In the genomic region with DNA sequence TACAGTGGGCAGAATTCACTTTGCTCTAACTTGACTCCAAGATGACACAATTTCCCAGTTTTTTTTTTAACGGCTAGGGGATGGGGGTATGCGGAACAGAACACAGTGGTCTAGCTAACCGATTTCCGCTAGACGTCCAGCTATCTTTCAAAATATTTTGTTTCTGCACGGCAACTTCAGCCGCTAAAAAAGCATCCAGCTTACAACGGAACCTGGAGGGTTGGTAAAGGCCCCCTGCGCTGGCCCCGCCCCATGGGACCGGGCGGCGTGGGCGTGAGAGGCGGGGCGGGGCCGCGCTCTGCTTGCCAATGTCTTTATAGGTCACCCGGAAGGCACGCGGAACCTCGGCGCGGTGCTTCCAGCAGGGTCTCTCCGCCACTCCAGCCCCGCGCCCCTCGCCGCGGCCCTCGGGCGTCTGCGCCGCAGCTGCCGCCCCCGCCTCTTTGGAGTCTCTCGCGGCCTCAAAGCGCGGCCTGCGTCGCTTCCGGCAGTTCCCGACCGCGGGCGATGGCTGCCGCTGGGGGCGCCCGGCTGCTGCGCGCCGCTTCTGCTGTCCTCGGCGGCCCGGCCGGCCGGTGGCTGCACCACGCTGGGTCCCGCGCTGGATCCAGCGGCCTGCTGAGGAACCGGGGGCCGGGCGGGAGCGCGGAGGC, we compare ENCODE assay signal across 8 cellular contexts. TPM values are rescaled to one million over a fixed set of nuclear protein-coding genes. Genes with fewer than 3 reads are reported as not detected.
DNase-seq lines count a peak whose midpoint lies in the region; ATAC-seq and TF ChIP-seq lines count a peak whose summit lies in the region.

A gene with protein sequence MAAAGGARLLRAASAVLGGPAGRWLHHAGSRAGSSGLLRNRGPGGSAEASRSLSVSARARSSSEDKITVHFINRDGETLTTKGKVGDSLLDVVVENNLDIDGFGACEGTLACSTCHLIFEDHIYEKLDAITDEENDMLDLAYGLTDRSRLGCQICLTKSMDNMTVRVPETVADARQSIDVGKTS (plus strand): TSS at position 335 of the 653 bp plus-strand sequence. CDS start 173 bp downstream, at position 508.

- peak; percentile 73 for ATAC-seq in GM19468 (IDR thresholded peaks at IDR 0.05; ENCODE audit: extremely low read depth, unreplicated experiment)
- ATAC-seq in mucosa of descending colon = peak; percentile 90

- H3K9me3 ChIP-seq in OCI-LY1 (ENCODE audit: low read length) = no peaks in the 10 kb centered on the region
- no peaks in the 10 kb centered on the region for H3K9me3 ChIP-seq in mucosa of descending colon

- peak; percentile 73 for TF ChIP-seq CTCF in OCI-LY1 (IDR thresholded peaks at IDR 0.05; ENCODE audit: low read length)
- peak; percentile 9 for TF ChIP-seq CTCF in epithelial cell of esophagus (IDR thresholded peaks at IDR 0.05; ENCODE audit: insufficient read depth, low read depth, low read length, missing control alignments)
- peak; percentile 63 for TF ChIP-seq CTCF in mucosa of descending colon (IDR thresholded peaks at IDR 0.05)

- H3K4me1 ChIP-seq in OCI-LY1 (ENCODE audit: insufficient read depth, low read length, severe bottlenecking) = peaks cover 40% of the 10 kb centered on the region
- H3K4me1 ChIP-seq in mucosa of descending colon (ENCODE audit: low read depth) = peaks cover 17% of the 10 kb centered on the region

- peak within 1 kb of the TSS; percentile 72 for H3K4me2 ChIP-seq in OCI-LY1 (ENCODE audit: low read length)

- H3K36me3 ChIP-seq in OCI-LY1 (ENCODE audit: insufficient read depth, low read length) (no peaks in the 10 kb centered on the region), mucosa of descending colon (ENCODE audit: low read depth) (no peaks in the 10 kb centered on the region)

- DNase-seq in D341Med (ENCODE audit: low spot score) (peak; percentile 87), HT-29 (ENCODE audit: low spot score) (peak; percentile 75), activated T-cell treated with anti-CD3 and anti-CD28 coated beads for 1 hour (ENCODE audit: low read depth) (peak; percentile 72), epithelial cell of esophagus (ENCODE audit: low read depth) (peak; percentile 73), mucosa of descending colon (peak; percentile 87 to 90 (median 87))
- DNase-seq in stimulated activated CD8-positive, alpha-beta memory T cell treated with anti-CD3 and anti-CD28 coated beads, Interleukin-4, amount 100 ng/mL, for 24 hours (ENCODE audit: low read depth) = peak; percentile 83

- no peaks in the 10 kb centered on the region for H3K9me2 ChIP-seq in OCI-LY1 (ENCODE audit: low read depth, low read length)

- H3K27me3 ChIP-seq in OCI-LY1 (ENCODE audit: insufficient read depth, low read length) = no peaks in the 10 kb centered on the region

- peak within 1 kb of the TSS; percentile 68 for H3K27ac ChIP-seq in OCI-LY1 (ENCODE audit: low read depth, low read length, poor library complexity, severe bottlenecking)

- intact Hi-C loops in mucosa of descending colon (cut with DNase I, micrococcal nuclease) = loop anchor here in 1 of 2 donors (5.0 kb wide), 1 partner anchor 227 kb away; no protein-coding TSS in a partner anchor

- peaks cover 44% of the 10 kb centered on the region for H3K79me2 ChIP-seq in OCI-LY1 (ENCODE audit: insufficient read depth, low read length)

- peaks cover 9% of the 10 kb centered on the region; the same call in 1 of the 2 replicates for H3F3A ChIP-seq in OCI-LY1 (ENCODE audit: insufficient read depth, low read length)

- H3K4me3 ChIP-seq in OCI-LY1 (ENCODE audit: low read depth, low read length, poor library complexity, severe bottlenecking) = peak within 1 kb of the TSS; percentile 77
- peak within 1 kb of the TSS; percentile 94 for H3K4me3 ChIP-seq in epithelial cell of esophagus (ENCODE audit: low read length)
- H3K4me3 ChIP-seq in mucosa of descending colon = peak within 1 kb of the TSS; percentile 87

- no peaks in the 10 kb centered on the region for H4K20me1 ChIP-seq in OCI-LY1 (ENCODE audit: insufficient read depth, low read length)

- peak within 1 kb of the TSS; percentile 51 for H2AFZ ChIP-seq in OCI-LY1 (ENCODE audit: low read length)

- peak within 1 kb of the TSS; percentile 89 for H3K9ac ChIP-seq in OCI-LY1 (ENCODE audit: low read length)

RNA-seq across cellular contexts. Expression of the gene that starts here (rescaled TPM):
- total RNA-seq in HT-29 (2014; rRNA removed; shearing (Covaris generic)) = 5.3 and 7.5 TPM in 2 replicates
- 10 to 100 TPM; 18.7 to 24.3 (median 19.0) TPM for total RNA-seq in mucosa of descending colon

Comparison
In these comparisons a context has a peak if more than half of its experiments do, and no peak if none do; other contexts are left out.
1. Peak in every context shown above with its lines: DNase-seq, ATAC-seq, H3K4me3 ChIP-seq and H3K27ac ChIP-seq.
2. CTCF ChIP-seq: peak in every context shown above with its lines; median percentile 73 in OCI-LY1; 63 in mucosa of descending colon; 9 in epithelial cell of esophagus.